3 cellular contexts compared by ENCODE assay signal in genomic region chr18:79733135-79733609, GRCh38.
TF ChIP-seq lines count a peak whose summit lies in the region.

No MANE protein-coding gene starts in this region.

TF ChIP-seq in IMR-90, 13 proteins besides CTCF, POLR2A, EP300 and RAD21:
- no peak for TF ChIP-seq RCOR1 (IDR thresholded peaks at IDR 0.05; ENCODE audit: insufficient replicate concordance, low read length)
- no peak for TF ChIP-seq MXI1 (IDR thresholded peaks at IDR 0.05; ENCODE audit: borderline replicate concordance, low read depth, low read length)
- TF ChIP-seq FOS (IDR thresholded peaks at IDR 0.05; ENCODE audit: low read depth, low read length) = no peak
- no peak for TF ChIP-seq BHLHE40 (IDR thresholded peaks at IDR 0.05; ENCODE audit: low read depth, low read length)
- no peak for TF ChIP-seq RFX5 (IDR thresholded peaks at IDR 0.05; ENCODE audit: low read depth, low read length)
- no peak for TF ChIP-seq MAZ (IDR thresholded peaks at IDR 0.05; ENCODE audit: borderline replicate concordance, low read depth, low read length)
- no peak for TF ChIP-seq MAFK (IDR thresholded peaks at IDR 0.05; ENCODE audit: low read depth, low read length)
- no peak for TF ChIP-seq NFE2L2 (IDR thresholded peaks at IDR 0.05; ENCODE audit: low read depth, low read length)

TF ChIP-seq in GM12878, 131 proteins besides CTCF, POLR2A, EP300 and RAD21:
- TF ChIP-seq BCL3 (IDR thresholded peaks at IDR 0.05; ENCODE audit: borderline replicate concordance, insufficient read depth, low read depth, low read length, poor library complexity, severe bottlenecking) (peak; percentile 27), TCF3 (IDR thresholded peaks at IDR 0.05; ENCODE audit: borderline replicate concordance, insufficient read depth, low read depth, low read length) (no peak)

TF ChIP-seq in liver, 16 proteins besides CTCF, POLR2A, EP300 and RAD21:
- TF ChIP-seq REST (IDR thresholded peaks at IDR 0.05) (no peak), YY1 (IDR thresholded peaks at IDR 0.05) (no peak), RXRA (IDR thresholded peaks at IDR 0.05) (no peak), JUND (IDR thresholded peaks at IDR 0.05) (no peak)
- TF ChIP-seq, protein P1, sequence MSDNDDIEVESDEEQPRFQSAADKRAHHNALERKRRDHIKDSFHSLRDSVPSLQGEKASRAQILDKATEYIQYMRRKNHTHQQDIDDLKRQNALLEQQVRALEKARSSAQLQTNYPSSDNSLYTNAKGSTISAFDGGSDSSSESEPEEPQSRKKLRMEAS (IDR thresholded peaks at IDR 0.05) = no peak
